In genomic region chr1:118148034-118148433, GRCh38 we compare ENCODE assay signal across 27 cellular contexts. TPM values are rescaled to one million over a fixed set of nuclear protein-coding genes. Genes with fewer than 3 reads are reported as not detected.
DNase-seq lines count a peak whose midpoint lies in the region; ATAC-seq and TF ChIP-seq lines count a peak whose summit lies in the region.
"Had no signal": no experiment of that assay in that cellular context is flagged by ENCODE, and none has a peak within 500 bp of the region (broad histone marks: within the 10 kb centered on the region; RNA-seq: fewer than 3 reads in every experiment).

No MANE protein-coding gene starts in this region.

- H2AFZ ChIP-seq in mammary epithelial cell (ENCODE audit: low read depth, low read length): no peak overlapping the region

- peaks cover 6% of the 10 kb centered on the region for H3K4me1 ChIP-seq in mammary epithelial cell (ENCODE audit: insufficient read depth, low read length)
- no peaks in the 10 kb centered on the region for H3K4me1 ChIP-seq in breast epithelium
- H3K4me1 ChIP-seq in heart right ventricle: no peaks in the 10 kb centered on the region
- H3K4me1 ChIP-seq: BE2C, left ventricle myocardium inferior had no signal

- H3K4me3 ChIP-seq in mammary epithelial cell (replicated peaks in 1 of 3; ENCODE audit: insufficient read depth in 1 of 3, low read depth in 2 of 3, low read length in 3 of 3) (no peak overlapping the region), breast epithelium (no peak overlapping the region), brain microvascular endothelial cell (ENCODE audit: low read depth, low read length) (no peak overlapping the region), heart right ventricle (no peak overlapping the region)
- H3K4me3 ChIP-seq: left ventricle myocardium inferior, mucosa of descending colon, upper lobe of left lung had no signal

- TF ChIP-seq CTCF in mammary epithelial cell (conservative IDR thresholded peaks at IDR 0.05 in 1 of 2, IDR thresholded peaks at IDR 0.05 in 1 of 2; ENCODE audit: extremely low read depth in 1 of 2, insufficient read depth in 1 of 2, low read depth in 1 of 2, low read length in 2 of 2) (no peak), breast epithelium (IDR thresholded peaks at IDR 0.05) (no peak), brain microvascular endothelial cell (IDR thresholded peaks at IDR 0.05; ENCODE audit: low read depth, low read length, missing control alignments) (no peak), heart right ventricle (IDR thresholded peaks at IDR 0.05) (no peak)

- no TSS peak for BruUV-seq in mammary epithelial cell (replicated peaks; lab: Mats Ljungman, UMichigan)

- H3K9me3 ChIP-seq in mammary epithelial cell (replicated peaks; ENCODE audit: insufficient read depth, low read length): no peaks in the 10 kb centered on the region
- no peaks in the 10 kb centered on the region for H3K9me3 ChIP-seq in breast epithelium
- H3K9me3 ChIP-seq in heart right ventricle: no peaks in the 10 kb centered on the region
- H3K9me3 ChIP-seq: BE2C, left ventricle myocardium inferior, mucosa of descending colon, upper lobe of left lung had no signal

- DNase-seq in mammary epithelial cell (no peak), breast epithelium (ENCODE audit: low spot score in 2 of 2) (no peak), brain microvascular endothelial cell (peak; percentile 12), kidney tubule cell (ENCODE audit: low spot score) (peak; percentile 58), DMS114 treated with DMSO at 0.1 percent for 48 hours (lab: John Stamatoyannopoulos, UW; ENCODE audit: unreplicated experiment) (no peak), heart right ventricle (no peak)
- DNase-seq: activated CD4-positive, alpha-beta T cell treated with anti-CD3 and anti-CD28 coated beads for 4 hours; activated effector memory CD4-positive, alpha-beta T cell treated with Interleukin-2 at 50 U/mL for 16 hours; BE2C; COR-L47; DND-41; glutamatergic neuron; left ventricle myocardium inferior; mucosa of descending colon; NCI-H1417 treated with DMSO at 0.1 percent for 48 hours; NCI-H526 treated with DMSO at 0.1 percent for 48 hours; small intestine; stimulated activated CD4-positive, alpha-beta T cell treated with anti-CD3 and anti-CD28 coated beads, Interleukin-2, amount 100 ng/mL, for 48 hours; stimulated activated naive CD8-positive, alpha-beta T cell treated with anti-CD3 and anti-CD28 coated beads, Interleukin-15, amount 100 ng/mL, for 72 hours; SW 1271; upper lobe of left lung had no signal

- intact Hi-C loops in mammary epithelial cell (cut with micrococcal nuclease): no loop called here
- intact Hi-C loops in breast epithelium (cut with DNase I; ENCODE audit: low total_unique reads): no loop called here
- intact Hi-C loops in heart right ventricle (cut with DNase I): loop anchor here in 1 of 10 donors (5.0 kb wide), 1 partner anchor 859 kb away; no protein-coding TSS in a partner anchor

- TF ChIP-seq POLR2A in breast epithelium (IDR thresholded peaks at IDR 0.05): no peak

- dilution Hi-C loops in mammary epithelial cell (cut with HindIII; ENCODE audit: low sequenced_read_pairs): loop anchor here (5.0 kb wide), 1 partner anchor 94 kb away; no protein-coding TSS in a partner anchor

- no peaks in the 10 kb centered on the region for H3K27me3 ChIP-seq in mammary epithelial cell (ENCODE audit: insufficient read depth, low read length)
- no peaks in the 10 kb centered on the region for H3K27me3 ChIP-seq in breast epithelium
- no peaks in the 10 kb centered on the region for H3K27me3 ChIP-seq in brain microvascular endothelial cell (replicated peaks)
- no peaks in the 10 kb centered on the region for H3K27me3 ChIP-seq in heart right ventricle
- H3K27me3 ChIP-seq: upper lobe of left lung had no signal

- no peaks in the 10 kb centered on the region for H3K79me2 ChIP-seq in mammary epithelial cell (ENCODE audit: insufficient read depth, low read length)

- H3K36me3 ChIP-seq in mammary epithelial cell (ENCODE audit: insufficient read depth, low read length): no peaks in the 10 kb centered on the region
- no peaks in the 10 kb centered on the region for H3K36me3 ChIP-seq in breast epithelium
- no peaks in the 10 kb centered on the region for H3K36me3 ChIP-seq in brain microvascular endothelial cell (replicated peaks)
- no peaks in the 10 kb centered on the region for H3K36me3 ChIP-seq in heart right ventricle
- H3K36me3 ChIP-seq: BE2C, left ventricle myocardium inferior, upper lobe of left lung had no signal

- peak overlapping the region; percentile 44 for H3K4me2 ChIP-seq in mammary epithelial cell (ENCODE audit: insufficient read depth, low read depth, low read length)

- H3K9ac ChIP-seq in mammary epithelial cell (ENCODE audit: insufficient read depth, low read length): no peak overlapping the region

- no peaks in the 10 kb centered on the region for H4K20me1 ChIP-seq in mammary epithelial cell (ENCODE audit: insufficient read depth, low read length)

- H3K27ac ChIP-seq in mammary epithelial cell (ENCODE audit: insufficient read depth, low read depth, low read length) (no peak overlapping the region), breast epithelium (no peak overlapping the region), brain microvascular endothelial cell (no peak overlapping the region), heart right ventricle (no peak overlapping the region)
- H3K27ac ChIP-seq: 22Rv1, left ventricle myocardium inferior, upper lobe of left lung had no signal

- in situ Hi-C loops in mammary epithelial cell (cut with MboI; ENCODE audit: low sequenced_read_pairs in 2 of 2) (no loop called here), brain microvascular endothelial cell (cut with HindIII; ENCODE audit: low pct_ligation_motif_present, low sequenced_read_pairs) (no loop called here)

- WGBS in mammary epithelial cell (ENCODE audit: low coverage, missing lambda C conversion rate): 67% methylated on average over 7 of the region's 7 CpGs
- 52 to 66% methylated on average over 7 of the region's 7 CpGs for WGBS in heart right ventricle, 2 donors

- CTCF ChIA-PET in mammary epithelial cell (lab: Charles Lee; ENCODE audit: low non-redundant PET): no interaction called here

- no peak for ATAC-seq in GM18909 (IDR thresholded peaks at IDR 0.05; ENCODE audit: poor library complexity, unreplicated experiment)
- ATAC-seq in HG03159 (IDR thresholded peaks at IDR 0.05; ENCODE audit: unreplicated experiment): no peak
- no peak for ATAC-seq in heart right ventricle
- ATAC-seq: HCT116; mucosa of descending colon; stimulated activated naive CD8-positive, alpha-beta T cell treated with anti-CD3 and anti-CD28 coated beads, Interleukin-15, amount 100 ng/mL, for 72 hours had no signal

RNA-seq across cellular contexts. Expression of gene SPAG17, which starts 37.0 kb away (rescaled TPM):
- under 1 TPM in 1 of 2 donors, not detected in 1; 0.33 TPM for total RNA-seq in mammary epithelial cell
- polyA plus RNA-seq in mammary epithelial cell: not detected
- polyA minus RNA-seq in mammary epithelial cell: not detected
- 1 to 10 TPM; 1.3 to 6.9 (median 5.9) TPM for total RNA-seq in breast epithelium
- total RNA-seq in heart right ventricle: under 1 TPM in 1 of 10 donors, not detected in 9; 0.06 TPM
- under 1 TPM in 1 of 2 donors, not detected in 1; 0.01 TPM for polyA plus RNA-seq in heart right ventricle
- total RNA-seq: cardiac septum, left ventricle myocardium inferior, mucosa of descending colon, pulmonary artery endothelial cell had no signal

Comparison
In these comparisons a context has a peak if more than half of its experiments do, and no peak if none do; other contexts are left out.
1. DNase-seq: peak in brain microvascular endothelial cell (single experiment) and kidney tubule cell (single experiment); none in mammary epithelial cell (single experiment), breast epithelium (0 of 2), DMS114 treated with DMSO at 0.1 percent for 48 hours (single experiment) and heart right ventricle (0 of 2).